24 cellular contexts compared by ENCODE assay signal in the genomic region with DNA sequence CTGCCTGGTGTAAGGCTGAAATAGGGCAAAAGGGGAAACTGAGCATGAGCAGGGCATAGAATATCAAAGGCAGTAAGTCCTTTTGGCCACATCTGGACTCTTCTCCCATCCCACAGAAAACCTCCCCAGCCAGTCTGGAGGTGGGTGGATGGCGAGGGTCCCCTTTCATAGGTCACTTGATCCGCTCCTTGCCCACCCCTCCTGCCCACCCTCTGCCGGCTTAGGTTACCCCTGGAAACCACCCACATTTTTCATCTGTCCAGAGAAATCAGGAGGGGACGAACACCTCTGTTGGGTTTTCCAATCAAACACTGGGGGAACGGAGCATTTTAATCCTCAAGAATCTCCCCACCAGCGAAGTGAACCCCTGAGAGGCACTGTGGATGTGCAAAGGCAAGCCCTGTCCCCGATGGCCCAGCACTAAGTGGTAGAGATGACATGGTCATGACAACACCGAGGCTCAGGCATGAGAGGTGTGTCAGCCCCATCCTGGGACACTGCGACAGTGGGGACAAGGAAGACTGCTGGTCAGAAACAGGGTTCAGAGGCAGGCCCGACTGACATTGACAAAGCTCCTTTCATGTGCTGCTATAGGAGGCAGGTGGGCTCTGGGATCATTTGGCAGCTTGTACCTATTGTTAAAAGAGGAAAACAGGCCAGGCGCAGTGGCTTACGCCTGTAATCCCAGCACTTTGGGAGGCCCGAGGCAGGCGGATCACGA. TPM values are rescaled to one million over a fixed set of nuclear protein-coding genes. Genes with fewer than 3 reads are reported as not detected.
DNase-seq lines count a peak whose midpoint lies in the region; ATAC-seq lines count a peak whose summit lies in the region.
"Had no signal": no experiment of that assay in that cellular context is flagged by ENCODE, and none has a peak within 500 bp of the region (broad histone marks: within the 10 kb centered on the region; RNA-seq: fewer than 3 reads in every experiment).

No MANE protein-coding gene starts in this region.

- no peak overlapping the region for H3K18ac ChIP-seq in mesendoderm (ENCODE audit: low read length)

- no peak overlapping the region for H2BK5ac ChIP-seq in mesendoderm (ENCODE audit: low read length)

- peak overlapping the region; percentile 92 for H3K27ac Mint-ChIP-seq in activated T-cell treated with anti-CD3 and anti-CD28 coated beads, Interleukin-2, amount 50 U/mL, for 24 hours
- H3K27ac Mint-ChIP-seq in activated T-helper 17 cell treated with anti-CD3 and anti-CD28 coated beads, Interleukin-2, amount 50 U/mL, for 72 hours, result peak overlapping the region; percentile 83
- H3K27ac Mint-ChIP-seq in stimulated activated naive CD8-positive, alpha-beta T cell treated with anti-CD3 and anti-CD28 coated beads, Interleukin-15, Interleukin-2, amounts not matched to agents 100 ng/mL and 50 ng/mL, for 24 hours, result peak overlapping the region; percentile 88
- H3K27ac Mint-ChIP-seq: memory B cell, type B pancreatic cell had no signal

- no peak for DNase-seq in activated T-cell treated with anti-CD3 and anti-CD28 coated beads, Interleukin-2, amount 50 U/mL, for 24 hours
- DNase-seq in activated T-cell treated with anti-CD3 and anti-CD28 coated beads, Interleukin-2, amount 50 U/mL, for 48 hours, result no peak
- DNase-seq in left kidney (ENCODE audit: low read depth, low spot score) (peak; percentile 52), mesendoderm (no peak)
- no peak for DNase-seq in NK-92 treated with Interleukin-12 subunit alpha and Interleukin-12 subunit beta, amount 100 ng/mL, for 24 hours (lab: John Stamatoyannopoulos, UW)
- DNase-seq: anterior cingulate cortex; BE2C; CD8-positive, alpha-beta memory T cell; cortex of kidney; DMS 273 treated with DMSO at 0.1 percent for 48 hours; gastrocnemius medialis; H7; NCI-H1105 treated with DMSO at 0.1 percent for 48 hours; NCI-H2029; NCI-H526; Right ventricle myocardium superior had no signal

- H3K27me3 ChIP-seq in mesendoderm (ENCODE audit: insufficient read depth, low read length, poor library complexity), result no peaks in the 10 kb centered on the region
- H3K27me3 ChIP-seq: BE2C had no signal

- H3K36me3 ChIP-seq in mesendoderm (ENCODE audit: control insufficient read depth, insufficient read depth, low read length), result no peaks in the 10 kb centered on the region
- H3K36me3 ChIP-seq: BE2C, gastrocnemius medialis, neutrophil had no signal

- no peaks in the 10 kb centered on the region for H3K9me3 Mint-ChIP-seq in activated T-cell treated with anti-CD3 and anti-CD28 coated beads, Interleukin-2, amount 50 U/mL, for 24 hours
- H3K9me3 Mint-ChIP-seq in activated T-helper 17 cell treated with anti-CD3 and anti-CD28 coated beads, Interleukin-2, amount 50 U/mL, for 72 hours, result peaks cover 6% of the 10 kb centered on the region
- H3K9me3 Mint-ChIP-seq in stimulated activated naive CD8-positive, alpha-beta T cell treated with anti-CD3 and anti-CD28 coated beads, Interleukin-15, Interleukin-2, amounts not matched to agents 100 ng/mL and 50 ng/mL, for 24 hours, result peaks cover 6% of the 10 kb centered on the region
- H3K9me3 Mint-ChIP-seq: CD8-positive, alpha-beta memory T cell; memory B cell; type B pancreatic cell had no signal

- H3K27ac ChIP-seq in mesendoderm (ENCODE audit: low read depth, low read length), result no peak overlapping the region
- H3K27ac ChIP-seq: gastrocnemius medialis, neutrophil had no signal

- H4K5ac ChIP-seq in mesendoderm (ENCODE audit: low read length), result no peak overlapping the region

- H3K4ac ChIP-seq in mesendoderm (ENCODE audit: low read depth, low read length), result no peak overlapping the region

- H3K4me3 Mint-ChIP-seq in activated T-cell treated with anti-CD3 and anti-CD28 coated beads, Interleukin-2, amount 50 U/mL, for 24 hours, result no peak overlapping the region
- peak overlapping the region; percentile 43 for H3K4me3 Mint-ChIP-seq in activated T-helper 17 cell treated with anti-CD3 and anti-CD28 coated beads, Interleukin-2, amount 50 U/mL, for 72 hours
- H3K4me3 Mint-ChIP-seq in stimulated activated naive CD8-positive, alpha-beta T cell treated with anti-CD3 and anti-CD28 coated beads, Interleukin-15, Interleukin-2, amounts not matched to agents 100 ng/mL and 50 ng/mL, for 24 hours, result peak overlapping the region; percentile 61
- H3K4me3 Mint-ChIP-seq: CD8-positive, alpha-beta memory T cell; memory B cell; type B pancreatic cell had no signal

- no peak overlapping the region for H2AK5ac ChIP-seq in mesendoderm (ENCODE audit: low read length)

- H3K36me3 Mint-ChIP-seq in activated T-cell treated with anti-CD3 and anti-CD28 coated beads, Interleukin-2, amount 50 U/mL, for 24 hours (ENCODE audit: low read depth), result no peaks in the 10 kb centered on the region
- H3K36me3 Mint-ChIP-seq in activated T-helper 17 cell treated with anti-CD3 and anti-CD28 coated beads, Interleukin-2, amount 50 U/mL, for 72 hours (ENCODE audit: low read depth), result no peaks in the 10 kb centered on the region
- H3K36me3 Mint-ChIP-seq in stimulated activated naive CD8-positive, alpha-beta T cell treated with anti-CD3 and anti-CD28 coated beads, Interleukin-15, Interleukin-2, amounts not matched to agents 100 ng/mL and 50 ng/mL, for 24 hours (ENCODE audit: low read depth), result no peaks in the 10 kb centered on the region
- H3K36me3 Mint-ChIP-seq: CD8-positive, alpha-beta memory T cell; memory B cell; type B pancreatic cell had no signal

- H3K79me2 ChIP-seq in mesendoderm (ENCODE audit: control insufficient read depth, insufficient read depth, low read length), result no peaks in the 10 kb centered on the region

- no peaks in the 10 kb centered on the region for H3K79me1 ChIP-seq in mesendoderm (ENCODE audit: low read length)

- H3K23ac ChIP-seq in mesendoderm (ENCODE audit: low read length), result no peak overlapping the region

- H2BK15ac ChIP-seq in mesendoderm (replicated peaks; ENCODE audit: low read depth), result no peak overlapping the region

- no peak overlapping the region for H4K8ac ChIP-seq in mesendoderm (ENCODE audit: low read depth, low read length)

- no CpG with 5 or more reads among the region's 15 CpGs for WGBS in mesendoderm (ENCODE audit: extremely low coverage, insufficient coverage, low lambda C conversion rate)

- H3K9ac ChIP-seq in mesendoderm (ENCODE audit: low read length), result no peak overlapping the region

- H3K4me1 ChIP-seq in mesendoderm (ENCODE audit: control insufficient read depth, low read depth, low read length), result no peaks in the 10 kb centered on the region
- H3K4me1 ChIP-seq: gastrocnemius medialis had no signal

- H2BK120ac ChIP-seq in mesendoderm (ENCODE audit: low read depth, low read length), result no peak overlapping the region

- peaks cover 44% of the 10 kb centered on the region for H3K4me1 Mint-ChIP-seq in activated T-cell treated with anti-CD3 and anti-CD28 coated beads, Interleukin-2, amount 50 U/mL, for 24 hours (ENCODE audit: low read depth)
- peaks cover 12% of the 10 kb centered on the region for H3K4me1 Mint-ChIP-seq in activated T-helper 17 cell treated with anti-CD3 and anti-CD28 coated beads, Interleukin-2, amount 50 U/mL, for 72 hours
- peaks cover 42% of the 10 kb centered on the region for H3K4me1 Mint-ChIP-seq in stimulated activated naive CD8-positive, alpha-beta T cell treated with anti-CD3 and anti-CD28 coated beads, Interleukin-15, Interleukin-2, amounts not matched to agents 100 ng/mL and 50 ng/mL, for 24 hours (ENCODE audit: low read depth)

- no peak overlapping the region for H3K4me2 ChIP-seq in mesendoderm (ENCODE audit: low read length)

- peaks cover 8% of the 10 kb centered on the region for H3K27me3 Mint-ChIP-seq in activated T-cell treated with anti-CD3 and anti-CD28 coated beads, Interleukin-2, amount 50 U/mL, for 24 hours
- no peaks in the 10 kb centered on the region for H3K27me3 Mint-ChIP-seq in activated T-helper 17 cell treated with anti-CD3 and anti-CD28 coated beads, Interleukin-2, amount 50 U/mL, for 72 hours
- peaks cover 4% of the 10 kb centered on the region for H3K27me3 Mint-ChIP-seq in stimulated activated naive CD8-positive, alpha-beta T cell treated with anti-CD3 and anti-CD28 coated beads, Interleukin-15, Interleukin-2, amounts not matched to agents 100 ng/mL and 50 ng/mL, for 24 hours
- H3K27me3 Mint-ChIP-seq: memory B cell had no signal

- no peak overlapping the region for H3K4me3 ChIP-seq in mesendoderm (ENCODE audit: low read length)
- H3K4me3 ChIP-seq: gastrocnemius medialis, K562 had no signal

- no peak overlapping the region for H3K56ac ChIP-seq in mesendoderm (ENCODE audit: low read length)

- ATAC-seq in activated T-helper 17 cell treated with anti-CD3 and anti-CD28 coated beads, Interleukin-2, amount 50 U/mL, for 72 hours (replicated peaks), result no peak
- no peak for ATAC-seq in HG03378 (IDR thresholded peaks at IDR 0.05; ENCODE audit: unreplicated experiment)
- ATAC-seq: gastrocnemius medialis, K562 had no signal

RNA-seq across cellular contexts. Expression of gene MYEOV, which starts 54.5 kb away (rescaled TPM):
- total RNA-seq in activated T-helper 17 cell treated with anti-CD3 and anti-CD28 coated beads, Interleukin-2, amount 50 U/mL, for 72 hours, result under 1 TPM in 1 of 2 donors, not detected in 1; 0.82 TPM
- polyA plus RNA-seq in mesendoderm (2013, experiment 1 of 2), result 0.08 TPM
- 0.04 TPM for polyA plus RNA-seq in mesendoderm (2013, experiment 2 of 2)
- total RNA-seq: Right ventricle myocardium superior; T-helper 2 cell treated with Interferon-gamma antibody and Interleukin-4, amounts not matched to agents 100 ng/mL and 5 ng/mL, for 36 hours had no signal
- polyA plus RNA-seq: CD8-positive, alpha-beta memory T cell had no signal
